Comparison of ENCODE assay signal across 33 cellular contexts in the genomic region with DNA sequence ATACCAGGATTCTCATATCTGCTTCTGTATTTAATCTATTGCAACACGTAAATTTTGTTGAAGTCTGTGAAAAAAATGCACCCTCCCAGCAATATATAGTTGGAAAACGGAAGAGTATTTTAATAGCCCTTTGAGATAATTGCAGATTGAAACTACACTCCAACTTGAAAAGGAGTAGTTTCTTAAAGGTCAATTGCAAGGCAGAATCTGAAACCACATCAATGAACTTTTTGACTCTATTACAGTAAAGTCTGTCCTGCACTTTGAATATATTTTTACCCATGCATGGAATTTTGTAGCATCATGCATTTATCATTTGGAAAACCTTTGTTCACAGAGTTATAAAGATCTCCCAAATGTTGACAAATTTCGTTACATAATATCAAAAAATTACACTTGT.
"Had no signal": no experiment of that assay in that cellular context is flagged by ENCODE, and none has a peak within 500 bp of the region (broad histone marks: within the 10 kb centered on the region; RNA-seq: fewer than 3 reads in every experiment).

No MANE protein-coding gene starts in this region.

- H3K4me1 ChIP-seq: body of pancreas, esophagus muscularis mucosa, foreskin keratinocyte, gastrocnemius medialis, heart left ventricle had no signal

- H3K27ac ChIP-seq: body of pancreas, esophagus muscularis mucosa, foreskin keratinocyte, gastrocnemius medialis, heart left ventricle, VCaP had no signal

- H3K4me1 Mint-ChIP-seq: activated CD4-positive, alpha-beta memory T cell treated with anti-CD3 and anti-CD28 coated beads, Interleukin-2, amount 10 ng/mL, durations not matched to agents 7 days and 5 days; activated CD4-positive, alpha-beta T cell treated with anti-CD3 and anti-CD28 coated beads, Interleukin-2, amount 10 ng/mL, durations not matched to agents 7 days and 5 days; activated T-helper 17 cell treated with anti-CD3 and anti-CD28 coated beads, Interleukin-2, amount 50 U/mL, for 72 hours had no signal

- FAIRE-seq: colon, TTC549 had no signal

- H3K27me3 ChIP-seq: body of pancreas, esophagus muscularis mucosa, foreskin keratinocyte, gastrocnemius medialis, heart left ventricle had no signal

- H3K4me3 ChIP-seq: body of pancreas, esophagus muscularis mucosa, gastrocnemius medialis, heart left ventricle had no signal

- H3K27ac Mint-ChIP-seq: activated CD4-positive, alpha-beta memory T cell treated with anti-CD3 and anti-CD28 coated beads, Interleukin-2, amount 10 ng/mL, durations not matched to agents 7 days and 5 days; activated CD4-positive, alpha-beta T cell treated with anti-CD3 and anti-CD28 coated beads, Interleukin-2, amount 10 ng/mL, durations not matched to agents 7 days and 5 days; activated naive CD8-positive, alpha-beta T cell; activated T-helper 17 cell treated with anti-CD3 and anti-CD28 coated beads, Interleukin-2, amount 50 U/mL, for 72 hours; effector memory CD8-positive, alpha-beta T cell; WTC11 had no signal

- H3K9me3 Mint-ChIP-seq: activated CD4-positive, alpha-beta memory T cell treated with anti-CD3 and anti-CD28 coated beads, Interleukin-2, amount 10 ng/mL, durations not matched to agents 7 days and 5 days; activated CD4-positive, alpha-beta T cell treated with anti-CD3 and anti-CD28 coated beads, Interleukin-2, amount 10 ng/mL, durations not matched to agents 7 days and 5 days; activated T-cell treated with anti-CD3 and anti-CD28 coated beads, Interleukin-2, amount 50 U/mL, for 4 hours; activated T-helper 17 cell treated with anti-CD3 and anti-CD28 coated beads, Interleukin-2, amount 50 U/mL, for 72 hours; effector memory CD8-positive, alpha-beta T cell; WTC11 had no signal

- H3K27me3 Mint-ChIP-seq: effector memory CD8-positive, alpha-beta T cell had no signal

- H3K9me3 ChIP-seq: body of pancreas, esophagus muscularis mucosa, gastrocnemius medialis, heart left ventricle had no signal

- H3K36me3 ChIP-seq: esophagus muscularis mucosa, gastrocnemius medialis, heart left ventricle had no signal

- H3K36me3 Mint-ChIP-seq: activated naive CD8-positive, alpha-beta T cell; WTC11 had no signal

- DNase-seq: activated CD4-positive, alpha-beta memory T cell treated with anti-CD3 and anti-CD28 coated beads, Interleukin-2, amount 10 ng/mL, durations not matched to agents 7 days and 5 days; activated CD4-positive, alpha-beta T cell treated with anti-CD3 and anti-CD28 coated beads for 1 hour; activated CD4-positive, alpha-beta T cell treated with anti-CD3 and anti-CD28 coated beads for 4 hours; activated CD4-positive, alpha-beta T cell treated with anti-CD3 and anti-CD28 coated beads, Interleukin-2, amount 10 ng/mL, durations not matched to agents 7 days and 5 days; activated CD4-positive, alpha-beta T cell treated with anti-CD3 and anti-CD28 coated beads, Interleukin-2, amount 50 U/mL, for 4 hours; activated CD8-positive, alpha-beta memory T cell treated with anti-CD3 and anti-CD28 coated beads, Interleukin-2, amount 50 U/mL, for 48 hours; activated effector memory CD4-positive, alpha-beta T cell treated with Interleukin-2 at 50 U/mL for 16 hours; activated gamma-delta T cell treated with Interleukin-2 at 50 U/mL for 16 hours; activated naive CD4-positive, alpha-beta T cell treated with anti-CD3 and anti-CD28 coated beads, Interleukin-2, amount 50 U/mL, for 16 hours; activated naive CD4-positive, alpha-beta T cell treated with Interleukin-2 at 50 U/mL for 16 hours; activated T-cell treated with anti-CD3 and anti-CD28 coated beads for 4 hours; activated T-cell treated with anti-CD3 and anti-CD28 coated beads, Interleukin-2, amount 50 U/mL, for 4 hours; amniotic stem cell; anterior cingulate cortex; body of pancreas; caudate nucleus; cortex of kidney; dermis blood vessel endothelial cell; effector CD4-positive, alpha-beta T cell; effector memory CD8-positive, alpha-beta T cell; erythroblast; foreskin keratinocyte; gastrocnemius medialis; glutamatergic neuron; heart left ventricle; T-helper 2 cell had no signal

- H3K4me3 Mint-ChIP-seq: activated CD4-positive, alpha-beta memory T cell treated with anti-CD3 and anti-CD28 coated beads, Interleukin-2, amount 10 ng/mL, durations not matched to agents 7 days and 5 days; activated CD4-positive, alpha-beta T cell treated with anti-CD3 and anti-CD28 coated beads, Interleukin-2, amount 10 ng/mL, durations not matched to agents 7 days and 5 days; activated naive CD8-positive, alpha-beta T cell; activated T-cell treated with anti-CD3 and anti-CD28 coated beads, Interleukin-2, amount 50 U/mL, for 4 hours; activated T-helper 17 cell treated with anti-CD3 and anti-CD28 coated beads, Interleukin-2, amount 50 U/mL, for 72 hours; effector memory CD8-positive, alpha-beta T cell; WTC11 had no signal
